12 cellular contexts compared by ENCODE assay signal in the genomic region with DNA sequence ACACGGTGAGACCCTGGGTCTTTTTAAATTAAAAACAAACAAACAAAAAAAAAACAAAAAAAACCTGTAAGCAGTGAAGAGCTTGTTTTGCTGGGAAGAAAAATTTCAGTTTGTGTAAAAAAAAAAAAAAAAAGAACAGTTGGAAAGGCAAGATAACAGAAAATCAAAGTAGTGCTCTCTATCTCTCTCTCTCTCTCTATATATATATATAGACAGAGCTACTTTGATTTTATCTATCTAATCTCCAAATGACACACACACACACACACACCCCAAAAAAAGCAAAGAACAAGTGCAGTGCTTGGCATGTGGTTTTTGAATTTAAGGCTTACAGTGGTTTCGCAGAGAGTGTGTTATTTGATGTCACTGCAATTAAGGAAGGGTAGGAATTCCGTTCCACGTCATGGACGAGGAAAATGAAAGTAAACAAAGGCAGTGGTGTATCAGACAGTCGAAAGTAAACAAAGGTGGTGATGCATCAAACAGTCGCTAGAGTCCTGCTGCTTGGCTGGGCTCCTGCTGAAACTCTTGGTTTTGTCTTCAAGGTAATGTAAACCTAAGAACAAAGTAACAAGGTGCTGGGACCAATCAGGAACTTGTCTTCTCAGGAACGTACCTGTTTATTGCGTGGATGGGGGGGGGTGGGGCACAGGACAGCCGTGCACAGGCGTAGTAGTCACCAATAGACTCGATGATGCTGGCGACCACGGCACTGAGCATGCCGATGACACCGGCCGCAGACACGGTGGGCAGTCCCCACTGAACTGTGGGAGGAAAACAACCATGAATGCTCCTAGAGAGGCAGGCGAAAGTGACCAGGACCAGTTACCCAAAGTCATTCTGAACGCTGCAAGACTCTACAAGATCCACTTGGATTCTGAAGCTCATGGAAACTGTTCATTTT. TPM values are rescaled to one million over a fixed set of nuclear protein-coding genes. Genes with fewer than 3 reads are reported as not detected.
A peak's percentile ranks its signal among the peaks of the same experiment; 100 is the strongest.
DNase-seq lines count a peak whose midpoint lies in the region; ATAC-seq and FAIRE-seq lines count a peak whose summit lies in the region.
"Had no signal": no experiment of that assay in that cellular context is flagged by ENCODE, and none has a peak within 500 bp of the region (broad histone marks: within the 10 kb centered on the region; RNA-seq: fewer than 3 reads in every experiment).

No MANE protein-coding gene starts in this region.

- no peaks in the 10 kb centered on the region for H3K27me3 Mint-ChIP-seq in CD4-positive, CD25-positive, alpha-beta regulatory T cell
- H3K27me3 Mint-ChIP-seq in T-helper 17 cell, result no peaks in the 10 kb centered on the region

- no peaks in the 10 kb centered on the region for H3K4me1 ChIP-seq in CD4-positive, CD25-positive, alpha-beta regulatory T cell (ENCODE audit: control insufficient read depth, insufficient read depth, low read length, poor library complexity, severe bottlenecking)
- H3K4me1 ChIP-seq: HAP-1, pancreas had no signal

- H3K27ac Mint-ChIP-seq in CD4-positive, CD25-positive, alpha-beta regulatory T cell, result peak overlapping the region; percentile 66 to 79 (median 68)
- peak overlapping the region; percentile 89 for H3K27ac Mint-ChIP-seq in T-helper 17 cell

- H3K36me3 Mint-ChIP-seq in CD4-positive, CD25-positive, alpha-beta regulatory T cell, result peaks cover 44% of the 10 kb centered on the region
- H3K36me3 Mint-ChIP-seq in T-helper 17 cell (ENCODE audit: low read depth), result peaks cover 5% of the 10 kb centered on the region

- H3K36me3 ChIP-seq in CD4-positive, CD25-positive, alpha-beta regulatory T cell (ENCODE audit: control insufficient read depth, insufficient read depth, low read length), result peaks cover 23% of the 10 kb centered on the region

- no peak for ATAC-seq in CD4-positive, CD25-positive, alpha-beta regulatory T cell (ENCODE audit: low read depth in 2 of 2)
- peak; percentile 87 for ATAC-seq in T-helper 17 cell
- ATAC-seq in GM19452 (IDR thresholded peaks at IDR 0.05; ENCODE audit: unreplicated experiment), result no peak
- no peak for ATAC-seq in GM19463 (IDR thresholded peaks at IDR 0.05; ENCODE audit: unreplicated experiment)
- ATAC-seq in GM19455 (IDR thresholded peaks at IDR 0.05; ENCODE audit: unreplicated experiment), result no peak
- ATAC-seq: pancreas had no signal

- H3K4me3 Mint-ChIP-seq in CD4-positive, CD25-positive, alpha-beta regulatory T cell, result peak overlapping the region; percentile 24 to 76 (median 45)
- peak overlapping the region; percentile 75 for H3K4me3 Mint-ChIP-seq in T-helper 17 cell

- no peaks in the 10 kb centered on the region for H3K27me3 ChIP-seq in CD4-positive, CD25-positive, alpha-beta regulatory T cell (ENCODE audit: control insufficient read depth, insufficient read depth, low read length)
- H3K27me3 ChIP-seq: pancreas had no signal

- peak overlapping the region; percentile 59 for H3K4me3 ChIP-seq in CD4-positive, CD25-positive, alpha-beta regulatory T cell (ENCODE audit: low read depth, low read length)
- H3K4me3 ChIP-seq: HAP-1, pancreas had no signal

- no peaks in the 10 kb centered on the region for H3K9me3 Mint-ChIP-seq in CD4-positive, CD25-positive, alpha-beta regulatory T cell

- peak in 2 of 3 donors; percentile 6 to 7 for DNase-seq in CD4-positive, CD25-positive, alpha-beta regulatory T cell
- peak; percentile 86 for DNase-seq in H4 (ENCODE audit: low spot score)
- DNase-seq in T-helper 17 cell, result no peak
- DNase-seq in kidney glomerular epithelial cell (lab: John Stamatoyannopoulos, UW), result peak; percentile 32
- DNase-seq in HTR-8/SVneo (ENCODE audit: insufficient read length, low spot score), result no peak
- DNase-seq: activated effector memory CD4-positive, alpha-beta T cell treated with Interleukin-2 at 50 U/mL for 16 hours; DND-41; pancreas had no signal

- H3K27ac ChIP-seq in CD4-positive, CD25-positive, alpha-beta regulatory T cell (ENCODE audit: insufficient read depth, low read length, poor library complexity, severe bottlenecking), result no peak overlapping the region
- H3K27ac ChIP-seq: pancreas had no signal

- no peak for FAIRE-seq in HTR-8/SVneo (lab: Jason Lieb, UNC)
- FAIRE-seq: pancreas had no signal

- peaks cover 0 to 14% (median 9%) of the 10 kb centered on the region in 4 donors for H3K4me1 Mint-ChIP-seq in CD4-positive, CD25-positive, alpha-beta regulatory T cell
- peaks cover 16% of the 10 kb centered on the region for H3K4me1 Mint-ChIP-seq in T-helper 17 cell

- H3K9me3 ChIP-seq in CD4-positive, CD25-positive, alpha-beta regulatory T cell (ENCODE audit: control insufficient read depth in 2 of 2, low read length in 2 of 2), result no peaks in the 10 kb centered on the region
- H3K9me3 ChIP-seq in T-helper 17 cell (ENCODE audit: control insufficient read depth, low read length, poor library complexity, severe bottlenecking), result no peaks in the 10 kb centered on the region
- H3K9me3 ChIP-seq: HAP-1, pancreas had no signal

RNA-seq across cellular contexts. Expression of a gene that starts 46.1 kb away (rescaled TPM):
- total RNA-seq in CD4-positive, CD25-positive, alpha-beta regulatory T cell, result 33.9 TPM
- 10 to 100 TPM; 20.9 to 33.0 (median 29.1) TPM for polyA plus RNA-seq in CD4-positive, CD25-positive, alpha-beta regulatory T cell
- total RNA-seq in H4 (2014; rRNA removed; shearing (Covaris generic)), result 3.7 and 4.1 TPM in 2 replicates
- total RNA-seq in T-helper 17 cell, result 10 to 100 TPM; 30.6 to 34.4 TPM

Comparison
In these comparisons a context has a peak if more than half of its experiments do, and no peak if none do; other contexts are left out.
1. DNase-seq: peak in CD4-positive, CD25-positive, alpha-beta regulatory T cell (2 of 3), H4 (single experiment) and kidney glomerular epithelial cell (single experiment); none in T-helper 17 cell (0 of 3) and HTR-8/SVneo (single experiment).